Comparison of ENCODE assay signal across 8 cellular contexts in the genomic region with DNA sequence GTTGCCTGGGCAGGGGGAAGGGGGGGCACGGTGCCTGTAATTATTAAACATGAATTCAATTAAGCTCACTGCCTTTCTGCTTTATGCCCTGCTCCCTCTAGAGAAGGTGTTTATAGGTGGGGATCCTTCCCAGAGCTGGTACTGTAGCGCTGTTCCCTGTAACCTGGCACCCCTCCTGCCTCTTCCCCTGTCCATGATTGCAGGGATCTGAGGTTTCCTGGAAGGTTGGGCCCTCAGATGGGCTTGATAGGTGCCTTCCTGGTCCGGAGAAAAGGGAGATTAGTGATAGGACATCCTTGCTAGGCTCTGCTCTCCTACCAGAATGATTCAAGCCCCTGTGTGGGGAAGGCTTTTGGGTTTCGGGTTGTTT. TPM values are rescaled to one million over a fixed set of nuclear protein-coding genes. Genes with fewer than 3 reads are reported as not detected.
DNase-seq lines count a peak whose midpoint lies in the region; ATAC-seq and TF ChIP-seq lines count a peak whose summit lies in the region.

No MANE protein-coding gene starts in this region.

- H3K4me3 ChIP-seq in breast epithelium (peak overlapping the region; percentile 83 to 87 (median 84)), lower leg skin (ENCODE audit: low read depth, poor library complexity, severe bottlenecking) (no peak overlapping the region)
- peak overlapping the region; percentile 66 for H3K4me3 ChIP-seq in naive thymus-derived CD4-positive, alpha-beta T cell (ENCODE audit: low read length)

- no peaks in the 10 kb centered on the region for H3K9me3 ChIP-seq in KOPT-K1 (ENCODE audit: insufficient read depth, low read length, poor library complexity, severe bottlenecking)
- H3K9me3 ChIP-seq in breast epithelium: no peaks in the 10 kb centered on the region
- H3K9me3 ChIP-seq in naive thymus-derived CD4-positive, alpha-beta T cell (ENCODE audit: control insufficient read depth in 2 of 3, low read length in 3 of 3): no peaks in the 10 kb centered on the region

- peaks cover 54% of the 10 kb centered on the region for H3K36me3 ChIP-seq in KOPT-K1 (ENCODE audit: insufficient read depth, low read length)
- H3K36me3 ChIP-seq in breast epithelium: peaks cover 5% of the 10 kb centered on the region
- peaks cover 9 to 45% (median 13%) of the 10 kb centered on the region in 3 experiments for H3K36me3 ChIP-seq in naive thymus-derived CD4-positive, alpha-beta T cell (ENCODE audit: control insufficient read depth in 2 of 3, insufficient read depth in 3 of 3, low read length in 3 of 3)

- peaks cover 0 to 21% (median 5%) of the 10 kb centered on the region in 5 donors for H3K36me3 Mint-ChIP-seq in naive thymus-derived CD4-positive, alpha-beta T cell

- 42 to 47% methylated on average over 4 of the region's 4 CpGs for WGBS in lower leg skin, 2 donors

- H3K4me3 Mint-ChIP-seq in naive thymus-derived CD4-positive, alpha-beta T cell: peak overlapping the region; percentile 79 to 96 (median 92)

- peak overlapping the region; percentile 62 to 99 (median 96) for H3K27ac Mint-ChIP-seq in naive thymus-derived CD4-positive, alpha-beta T cell

- intact Hi-C loops in breast epithelium (cut with DNase I; ENCODE audit: low total_unique reads): no loop called here
- intact Hi-C loops in naive thymus-derived CD4-positive, alpha-beta T cell (cut with micrococcal nuclease): loop anchor here (1.0 kb wide), 4 partner anchors 21 to 86 kb away; a partner anchor contains a TSS
- intact Hi-C loops in lower leg skin (cut with DNase I; ENCODE audit: low total_unique reads): no loop called here

- CTCF ChIA-PET in naive thymus-derived CD4-positive, alpha-beta T cell (lab: Charles Lee): no interaction called here

- TF ChIP-seq CTCF in breast epithelium (IDR thresholded peaks at IDR 0.05) (no peak), lower leg skin (IDR thresholded peaks at IDR 0.05) (no peak)

- POLR2A ChIA-PET in naive thymus-derived CD4-positive, alpha-beta T cell (lab: Charles Lee): interaction anchor here (1.0 kb wide), 1 partner anchor 25 kb away, joined by 3 read pairs; no protein-coding TSS in a partner anchor

- H3K27me3 ChIP-seq in breast epithelium: no peaks in the 10 kb centered on the region
- H3K27me3 ChIP-seq in naive thymus-derived CD4-positive, alpha-beta T cell (ENCODE audit: control insufficient read depth in 2 of 2, insufficient read depth in 2 of 2, low read length in 2 of 2): no peaks in the 10 kb centered on the region

- peak; percentile 2 for ATAC-seq in GM19023 (IDR thresholded peaks at IDR 0.05; ENCODE audit: unreplicated experiment)
- ATAC-seq in naive thymus-derived CD4-positive, alpha-beta T cell: peak; percentile 3

- no peaks in the 10 kb centered on the region for H3K27me3 Mint-ChIP-seq in naive thymus-derived CD4-positive, alpha-beta T cell

- peaks cover 16 to 52% (median 19%) of the 10 kb centered on the region in 7 donors for H3K4me1 Mint-ChIP-seq in naive thymus-derived CD4-positive, alpha-beta T cell

- no peak for TF ChIP-seq POLR2A in breast epithelium (IDR thresholded peaks at IDR 0.05)
- TF ChIP-seq POLR2A in lower leg skin (IDR thresholded peaks at IDR 0.05): no peak

- peak overlapping the region; percentile 35 for H3K27ac ChIP-seq in KOPT-K1 (ENCODE audit: low read depth, low read length, poor library complexity, severe bottlenecking)
- H3K27ac ChIP-seq in breast epithelium: peak overlapping the region; percentile 98
- H3K27ac ChIP-seq in naive thymus-derived CD4-positive, alpha-beta T cell (ENCODE audit: low read depth, low read length): peak overlapping the region; percentile 96

- DNase-seq in breast epithelium (ENCODE audit: low spot score in 2 of 2) (no peak), nucleus accumbens (lab: John Stamatoyannopoulos, UW) (no peak), lower leg skin (ENCODE audit: low spot score in 2 of 2) (no peak)
- DNase-seq in naive thymus-derived CD4-positive, alpha-beta T cell: no peak
- no peak for DNase-seq in stimulated activated CD4-positive, alpha-beta T cell treated with anti-CD3 and anti-CD28 coated beads, Interleukin-15, amount 100 ng/mL, for 24 hours
- DNase-seq in stimulated activated CD4-positive, alpha-beta T cell treated with anti-CD3 and anti-CD28 coated beads, Interleukin-2, amount 100 ng/mL, for 48 hours: no peak

- peaks cover 0 to 3% (median 0%) of the 10 kb centered on the region in 11 donors for H3K9me3 Mint-ChIP-seq in naive thymus-derived CD4-positive, alpha-beta T cell

- peaks cover 8 to 11% of the 10 kb centered on the region in 2 donors for H3K4me1 ChIP-seq in breast epithelium
- peaks cover 8 to 10% of the 10 kb centered on the region in 2 donors for H3K4me1 ChIP-seq in naive thymus-derived CD4-positive, alpha-beta T cell (ENCODE audit: control insufficient read depth in 2 of 2, insufficient read depth in 2 of 2, low read length in 2 of 2)

RNA-seq across cellular contexts. Expression of a gene that starts 2.1 kb away (rescaled TPM):
- total RNA-seq in breast epithelium: 10 to 100 TPM; 18.7 to 32.4 (median 26.5) TPM
- 10 to 100 TPM in 3 of 5 experiments, 1 to 10 TPM in 2; 5.7 to 13.4 (median 10.3) TPM for total RNA-seq in naive thymus-derived CD4-positive, alpha-beta T cell
- polyA plus RNA-seq in naive thymus-derived CD4-positive, alpha-beta T cell: 1 to 10 TPM; 2.2 to 2.5 TPM
- 10 to 100 TPM; 60.3 to 81.7 (median 66.9) TPM for total RNA-seq in lower leg skin

RNA-seq across cellular contexts. Expression of a gene that starts 20.9 kb away (rescaled TPM):
- 100 to 1,000 TPM; 168 to 202 (median 196) TPM for total RNA-seq in breast epithelium
- total RNA-seq in naive thymus-derived CD4-positive, alpha-beta T cell: 100 to 1,000 TPM; 200 to 341 (median 256) TPM
- 10 to 100 TPM; 19.1 to 59.1 TPM for polyA plus RNA-seq in naive thymus-derived CD4-positive, alpha-beta T cell
- 100 to 1,000 TPM; 418 to 445 (median 433) TPM for total RNA-seq in lower leg skin

RNA-seq across cellular contexts. Expression of a gene that starts 26.1 kb away (rescaled TPM):
- 1 to 10 TPM; 2.1 to 4.2 (median 2.6) TPM for total RNA-seq in breast epithelium
- 1 to 10 TPM; 3.5 to 6.0 (median 5.0) TPM for total RNA-seq in naive thymus-derived CD4-positive, alpha-beta T cell
- 1 to 10 TPM in 1 of 2 donors, under 1 TPM in 1; 0.91 to 1.1 TPM for polyA plus RNA-seq in naive thymus-derived CD4-positive, alpha-beta T cell
- total RNA-seq in lower leg skin: 1 to 10 TPM; 1.7 to 6.0 (median 4.0) TPM

RNA-seq across cellular contexts. Expression of a gene that starts 26.2 kb away (rescaled TPM):
- 100 to 1,000 TPM in 1 of 3 donors, 10 to 100 TPM in 2; 63.7 to 101 (median 99.5) TPM for total RNA-seq in breast epithelium
- 100 to 1,000 TPM in 1 of 5 experiments, 10 to 100 TPM in 4; 34.9 to 112 (median 56.6) TPM for total RNA-seq in naive thymus-derived CD4-positive, alpha-beta T cell
- 10 to 100 TPM; 69.2 to 74.9 TPM for polyA plus RNA-seq in naive thymus-derived CD4-positive, alpha-beta T cell
- 10 to 100 TPM; 54.7 to 95.9 (median 66.8) TPM for total RNA-seq in lower leg skin

RNA-seq across cellular contexts. Expression of a gene that starts 36.2 kb away (rescaled TPM):
- total RNA-seq in breast epithelium: 100 to 1,000 TPM; 201 to 275 (median 214) TPM
- 100 to 1,000 TPM; 139 to 204 (median 149) TPM for total RNA-seq in naive thymus-derived CD4-positive, alpha-beta T cell
- 100 to 1,000 TPM; 181 to 200 TPM for polyA plus RNA-seq in naive thymus-derived CD4-positive, alpha-beta T cell
- 100 to 1,000 TPM; 194 to 263 (median 211) TPM for total RNA-seq in lower leg skin

Comparison
In these comparisons a context has a peak if more than half of its experiments do, and no peak if none do; other contexts are left out.
1. H3K27ac ChIP-seq: peak in every context shown above with its lines; median percentile 98 in breast epithelium; 96 in naive thymus-derived CD4-positive, alpha-beta T cell; 35 in KOPT-K1.
2. intact Hi-C loops: an anchor here in naive thymus-derived CD4-positive, alpha-beta T cell (1.0 kb wide); none called in breast epithelium and lower leg skin.